8 cellular contexts compared by ENCODE assay signal in the genomic region with DNA sequence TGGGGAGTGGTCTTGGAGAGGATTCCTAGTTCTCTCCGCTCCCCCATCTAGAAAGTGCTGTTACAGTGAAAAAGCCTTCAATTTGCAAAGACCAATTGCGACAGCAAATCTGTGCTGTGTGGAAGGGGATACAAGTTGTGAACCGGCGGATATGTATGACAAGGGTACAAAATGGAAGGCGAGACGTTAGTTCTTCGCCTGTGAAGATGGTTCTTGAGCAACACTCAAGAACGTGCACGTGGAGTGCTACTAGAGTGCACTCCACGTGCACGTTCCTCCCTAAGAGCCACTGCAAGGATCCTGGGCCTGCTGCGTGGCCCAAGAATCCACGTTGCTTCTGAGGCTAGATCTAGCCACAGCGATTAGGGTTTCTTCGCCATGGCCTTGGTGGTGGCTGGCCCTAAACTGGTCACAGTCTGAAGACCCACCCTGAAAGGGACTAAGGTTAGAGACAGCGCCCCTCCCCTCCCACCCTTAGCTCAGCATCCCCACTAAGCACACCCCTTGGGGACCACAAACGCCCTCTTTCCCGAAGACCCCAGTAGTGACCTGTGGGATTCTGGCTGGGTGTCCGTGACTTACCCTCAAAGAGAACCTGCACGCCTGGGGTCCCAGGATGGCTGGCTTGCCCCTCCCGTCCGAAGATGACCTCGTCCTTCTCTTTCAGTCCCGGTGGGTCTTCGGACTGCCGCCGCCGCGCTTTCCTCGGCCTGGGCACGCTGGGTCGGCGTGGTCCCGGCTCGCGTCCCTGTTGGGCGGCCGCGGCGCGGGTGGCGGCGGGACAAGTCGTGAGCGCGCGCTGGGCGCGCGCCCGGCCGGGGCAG. TPM values are rescaled to one million over a fixed set of nuclear protein-coding genes. Genes with fewer than 3 reads are reported as not detected.
A peak's percentile ranks its signal among the peaks of the same experiment; 100 is the strongest.
DNase-seq lines count a peak whose midpoint lies in the region; ATAC-seq and TF ChIP-seq lines count a peak whose summit lies in the region.

No MANE protein-coding gene starts in this region.

- H3K36me3 ChIP-seq in CD4-positive, alpha-beta memory T cell (ENCODE audit: insufficient read depth, low read length): no peaks in the 10 kb centered on the region

- peak overlapping the region; percentile 66 to 89 for H3K4me3 ChIP-seq in CD4-positive, alpha-beta memory T cell (ENCODE audit: low read length in 2 of 2)

- peak overlapping the region; percentile 73 to 97 (median 90) for H3K4me3 Mint-ChIP-seq in CD4-positive, alpha-beta memory T cell
- H3K4me3 Mint-ChIP-seq in central memory CD8-positive, alpha-beta T cell: peak overlapping the region; percentile 82
- H3K4me3 Mint-ChIP-seq in natural killer cell: peak overlapping the region; percentile 81

- H3K9me3 ChIP-seq in CD4-positive, alpha-beta memory T cell (ENCODE audit: control insufficient read depth in 1 of 2, low read length in 2 of 2): no peaks in the 10 kb centered on the region

- H3K27me3 ChIP-seq in CD4-positive, alpha-beta memory T cell (ENCODE audit: insufficient read depth, low read length): no peaks in the 10 kb centered on the region

- peaks cover 0 to 2% of the 10 kb centered on the region in 2 donors for H3K27me3 Mint-ChIP-seq in CD4-positive, alpha-beta memory T cell
- no peaks in the 10 kb centered on the region for H3K27me3 Mint-ChIP-seq in central memory CD8-positive, alpha-beta T cell
- H3K27me3 Mint-ChIP-seq in natural killer cell (ENCODE audit: low read depth in 2 of 2): peaks cover 11 to 35% of the 10 kb centered on the region in 2 donors

- intact Hi-C loops in CD4-positive, alpha-beta memory T cell (cut with micrococcal nuclease): loop anchor here (1.0 to 5.0 kb wide), 2 partner anchors 8 to 86 kb away; no protein-coding TSS in a partner anchor
- intact Hi-C loops in natural killer cell (cut with micrococcal nuclease): loop anchor here (5.0 kb wide), 1 partner anchor 121 kb away; the partner anchor contains the start of gene PSMA1

- H3K4me1 ChIP-seq in CD4-positive, alpha-beta memory T cell (ENCODE audit: insufficient read depth, low read length): peaks cover 62% of the 10 kb centered on the region

- POLR2A ChIA-PET in CD4-positive, alpha-beta memory T cell (lab: Charles Lee; ENCODE audit: partially characterized antibody): interaction anchor here (1.0 to 6.2 kb wide), 16 partner anchors 8 to 261 kb away, joined by 3 to 168 read pairs (median 24); partner anchors contain the start of genes COPB1 and PSMA1

- H3K4me1 Mint-ChIP-seq in CD4-positive, alpha-beta memory T cell: peaks cover 43 to 65% (median 52%) of the 10 kb centered on the region in 4 donors
- H3K4me1 Mint-ChIP-seq in central memory CD8-positive, alpha-beta T cell: peaks cover 57% of the 10 kb centered on the region
- peaks cover 21 to 31% of the 10 kb centered on the region in 2 donors for H3K4me1 Mint-ChIP-seq in natural killer cell

- in situ Hi-C loops in ACHN (cut with HindIII; ENCODE audit: low pct_ligation_motif_present, low pct_unique_long_range_greater_than_20kb, low sequenced_read_pairs): no loop called here

- no peak for DNase-seq in CD4-positive, alpha-beta memory T cell
- DNase-seq in MV-4-11 (lab: John Stamatoyannopoulos, UW) (peak; percentile 46), natural killer cell (no peak), ACHN (no peak), DMS153 treated with DMSO at 0.1 percent for 48 hours (lab: John Stamatoyannopoulos, UW; ENCODE audit: unreplicated experiment) (no peak), DMS79 treated with DMSO at 0.1 percent for 48 hours (lab: John Stamatoyannopoulos, UW) (no peak)
- DNase-seq in central memory CD8-positive, alpha-beta T cell (ENCODE audit: low spot score in 2 of 2): no peak

- H3K9me3 Mint-ChIP-seq in CD4-positive, alpha-beta memory T cell: no peaks in the 10 kb centered on the region
- no peaks in the 10 kb centered on the region for H3K9me3 Mint-ChIP-seq in central memory CD8-positive, alpha-beta T cell
- no peaks in the 10 kb centered on the region for H3K9me3 Mint-ChIP-seq in natural killer cell

- peak overlapping the region; percentile 68 for H3K27ac ChIP-seq in CD4-positive, alpha-beta memory T cell (ENCODE audit: low read depth, low read length)

- no peak for ATAC-seq in central memory CD8-positive, alpha-beta T cell (replicated peaks; ENCODE audit: extremely low read depth, poor library complexity, severe bottlenecking)
- ATAC-seq in natural killer cell (no peak), HG02610 (IDR thresholded peaks at IDR 0.05; ENCODE audit: unreplicated experiment) (no peak)

- H3K27ac Mint-ChIP-seq in CD4-positive, alpha-beta memory T cell: peak overlapping the region; percentile 78 to 88 (median 85)
- H3K27ac Mint-ChIP-seq in central memory CD8-positive, alpha-beta T cell (ENCODE audit: low read depth): peak overlapping the region; percentile 86
- H3K27ac Mint-ChIP-seq in natural killer cell: peak overlapping the region in 1 of 2 donors; percentile 86

- peaks cover 6 to 22% of the 10 kb centered on the region in 2 donors for H3K36me3 Mint-ChIP-seq in CD4-positive, alpha-beta memory T cell
- H3K36me3 Mint-ChIP-seq in central memory CD8-positive, alpha-beta T cell (ENCODE audit: insufficient read depth): peaks cover 16% of the 10 kb centered on the region
- H3K36me3 Mint-ChIP-seq in natural killer cell: no peaks in the 10 kb centered on the region

- no peak for TF ChIP-seq CTCF in natural killer cell (IDR thresholded peaks at IDR 0.05)

- CTCF ChIA-PET in CD4-positive, alpha-beta memory T cell (lab: Charles Lee; ENCODE audit: partially characterized antibody): interaction anchor here (0.9 to 4.4 kb wide), 11 partner anchors 16 to 265 kb away, joined by 3 to 52 read pairs (median 4); no protein-coding TSS in a partner anchor

RNA-seq across cellular contexts. Expression of gene PDE3B, which starts 0.5 kb away (rescaled TPM):
- 100 to 1,000 TPM; 219 to 222 TPM for total RNA-seq in CD4-positive, alpha-beta memory T cell
- 10 to 100 TPM; 34.1 to 43.8 TPM for polyA plus RNA-seq in CD4-positive, alpha-beta memory T cell
- total RNA-seq in natural killer cell: 10 to 100 TPM; 18.2 to 42.3 (median 34.5) TPM

Comparison
In these comparisons a context has a peak if more than half of its experiments do, and no peak if none do; other contexts are left out.
1. RNA of gene PDE3B, which starts 0.5 kb away (total RNA-seq): 219 to 222 TPM in CD4-positive, alpha-beta memory T cell; 18.2 to 42.3 TPM in natural killer cell; every median in the first group is over 4 times any median in the second.
2. Peak in every context shown above with its lines, with median percentiles within 50 percentile points of each other: H3K4me3 Mint-ChIP-seq.